14 cellular contexts compared by ENCODE assay signal in genomic region chr2:201237486-201238241, GRCh38. TPM values are rescaled to one million over a fixed set of nuclear protein-coding genes. Genes with fewer than 3 reads are reported as not detected.
DNase-seq lines count a peak whose midpoint lies in the region; ATAC-seq lines count a peak whose summit lies in the region.
"Had no signal": no experiment of that assay in that cellular context is flagged by ENCODE, and none has a peak within 500 bp of the region (broad histone marks: within the 10 kb centered on the region; RNA-seq: fewer than 3 reads in every experiment).

No MANE protein-coding gene starts in this region.

- peak overlapping the region; percentile 54 for H3K4me3 Mint-ChIP-seq in T-helper 1 cell treated with Interleukin-12 subunit alpha and Interleukin-12 subunit beta and Interleukin-4 antibody, amounts not matched to agents 30 μg/mL and 1 μg/mL, for 36 hours
- H3K4me3 Mint-ChIP-seq in activated CD4-positive, alpha-beta memory T cell treated with anti-CD3 and anti-CD28 coated beads, Interleukin-2, amount 10 ng/mL, durations not matched to agents 7 days and 5 days: peak overlapping the region; percentile 97
- peak overlapping the region in 5 of 8 donors; percentile 1 to 54 (median 12) for H3K4me3 Mint-ChIP-seq in naive B cell

- no peak for ATAC-seq in naive B cell (ENCODE audit: low read depth in 2 of 2)
- ATAC-seq in GM18519 (IDR thresholded peaks at IDR 0.05; ENCODE audit: low FRiP score, unreplicated experiment): no peak

- peak overlapping the region; percentile 19 for H3K27ac ChIP-seq in KOPT-K1 (ENCODE audit: low read depth, low read length, poor library complexity, severe bottlenecking)
- H3K27ac ChIP-seq: dorsolateral prefrontal cortex, SK-N-MC, testis had no signal

- peaks cover 18% of the 10 kb centered on the region for H3K9me3 Mint-ChIP-seq in T-helper 1 cell treated with Interleukin-12 subunit alpha and Interleukin-12 subunit beta and Interleukin-4 antibody, amounts not matched to agents 30 μg/mL and 1 μg/mL, for 36 hours
- H3K9me3 Mint-ChIP-seq in activated CD4-positive, alpha-beta memory T cell treated with anti-CD3 and anti-CD28 coated beads, Interleukin-2, amount 10 ng/mL, durations not matched to agents 7 days and 5 days: peaks cover 2% of the 10 kb centered on the region
- H3K9me3 Mint-ChIP-seq in naive B cell: no peaks in the 10 kb centered on the region

- no peaks in the 10 kb centered on the region for H3K27me3 Mint-ChIP-seq in T-helper 1 cell treated with Interleukin-12 subunit alpha and Interleukin-12 subunit beta and Interleukin-4 antibody, amounts not matched to agents 30 μg/mL and 1 μg/mL, for 36 hours (ENCODE audit: low read depth)
- no peaks in the 10 kb centered on the region for H3K27me3 Mint-ChIP-seq in activated CD4-positive, alpha-beta memory T cell treated with anti-CD3 and anti-CD28 coated beads, Interleukin-2, amount 10 ng/mL, durations not matched to agents 7 days and 5 days
- H3K27me3 Mint-ChIP-seq in naive B cell: no peaks in the 10 kb centered on the region

- POLR2A ChIA-PET in activated CD4-positive, alpha-beta memory T cell treated with anti-CD3 and anti-CD28 coated beads, Interleukin-2, amount 10 ng/mL, durations not matched to agents 7 days and 5 days (lab: Charles Lee): interaction anchor here (0.6 to 4.1 kb wide), 8 partner anchors 9 to 127 kb away, joined by 3 to 104 read pairs (median 6); partner anchors contain the start of genes CASP10 and CASP8

- H3K4me1 Mint-ChIP-seq in T-helper 1 cell treated with Interleukin-12 subunit alpha and Interleukin-12 subunit beta and Interleukin-4 antibody, amounts not matched to agents 30 μg/mL and 1 μg/mL, for 36 hours (ENCODE audit: low read depth): peaks cover 41% of the 10 kb centered on the region
- H3K4me1 Mint-ChIP-seq in activated CD4-positive, alpha-beta memory T cell treated with anti-CD3 and anti-CD28 coated beads, Interleukin-2, amount 10 ng/mL, durations not matched to agents 7 days and 5 days: peaks cover 45% of the 10 kb centered on the region
- peaks cover 54 to 81% (median 65%) of the 10 kb centered on the region in 3 donors for H3K4me1 Mint-ChIP-seq in naive B cell

- no peak for DNase-seq in T-helper 1 cell
- no peak for DNase-seq in activated CD4-positive, alpha-beta memory T cell treated with anti-CD3 and anti-CD28 coated beads, Interleukin-2, amount 10 ng/mL, durations not matched to agents 7 days and 5 days
- DNase-seq in naive B cell: no peak
- no peak for DNase-seq in superior temporal gyrus (ENCODE audit: extremely low spot score)
- DNase-seq in foreskin melanocyte: no peak
- DNase-seq: amniotic stem cell, dorsolateral prefrontal cortex, kidney, NCI-H1436 treated with DMSO at 0.1 percent for 48 hours, testis had no signal

- H3K36me3 ChIP-seq in KOPT-K1 (ENCODE audit: insufficient read depth, low read length): peaks cover 57% of the 10 kb centered on the region

- H3K36me3 Mint-ChIP-seq in T-helper 1 cell treated with Interleukin-12 subunit alpha and Interleukin-12 subunit beta and Interleukin-4 antibody, amounts not matched to agents 30 μg/mL and 1 μg/mL, for 36 hours (ENCODE audit: low read depth): peaks cover 59% of the 10 kb centered on the region
- peaks cover 75% of the 10 kb centered on the region for H3K36me3 Mint-ChIP-seq in activated CD4-positive, alpha-beta memory T cell treated with anti-CD3 and anti-CD28 coated beads, Interleukin-2, amount 10 ng/mL, durations not matched to agents 7 days and 5 days (ENCODE audit: low read depth)
- peaks cover 0 to 27% of the 10 kb centered on the region in 2 donors for H3K36me3 Mint-ChIP-seq in naive B cell

- peaks cover 26% of the 10 kb centered on the region for H3K9me3 ChIP-seq in KOPT-K1 (ENCODE audit: insufficient read depth, low read length, poor library complexity, severe bottlenecking)
- H3K9me3 ChIP-seq: testis had no signal

- CTCF ChIA-PET in activated CD4-positive, alpha-beta memory T cell treated with anti-CD3 and anti-CD28 coated beads, Interleukin-2, amount 10 ng/mL, durations not matched to agents 7 days and 5 days (lab: Charles Lee): interaction anchor here (0.7 to 3.9 kb wide), 10 partner anchors 20 to 234 kb away, joined by 3 to 51 read pairs (median 4); partner anchors contain the start of genes CASP10 and CASP8

- peak overlapping the region; percentile 85 for H3K27ac Mint-ChIP-seq in T-helper 1 cell treated with Interleukin-12 subunit alpha and Interleukin-12 subunit beta and Interleukin-4 antibody, amounts not matched to agents 30 μg/mL and 1 μg/mL, for 36 hours
- peak overlapping the region; percentile 97 for H3K27ac Mint-ChIP-seq in activated CD4-positive, alpha-beta memory T cell treated with anti-CD3 and anti-CD28 coated beads, Interleukin-2, amount 10 ng/mL, durations not matched to agents 7 days and 5 days
- peak overlapping the region; percentile 32 to 87 (median 75) for H3K27ac Mint-ChIP-seq in naive B cell

RNA-seq across cellular contexts. Expression of gene CASP8, which starts 22.7 kb away (rescaled TPM):
- 100 to 1,000 TPM in 1 of 2 experiments, 10 to 100 TPM in 1; 99.8 to 102 TPM for total RNA-seq in activated CD4-positive, alpha-beta memory T cell treated with anti-CD3 and anti-CD28 coated beads, Interleukin-2, amount 10 ng/mL, durations not matched to agents 7 days and 5 days
- 10 to 100 TPM; 16.7 to 49.6 (median 31.2) TPM for polyA plus RNA-seq in naive B cell (ENCODE audit: low read depth in 6 of 6)

RNA-seq across cellular contexts. Expression of gene CASP10, which starts 54.7 kb away (rescaled TPM):
- total RNA-seq in activated CD4-positive, alpha-beta memory T cell treated with anti-CD3 and anti-CD28 coated beads, Interleukin-2, amount 10 ng/mL, durations not matched to agents 7 days and 5 days: 10 to 100 TPM; 47.8 to 51.3 TPM
- 1 to 10 TPM; 2.7 to 8.1 (median 4.7) TPM for polyA plus RNA-seq in naive B cell (ENCODE audit: low read depth in 6 of 6)

Comparison
In these comparisons a context has a peak if more than half of its experiments do, and no peak if none do; other contexts are left out.
1. H3K4me3 Mint-ChIP-seq: peak in every context shown above with its lines; median percentile 97 in activated CD4-positive, alpha-beta memory T cell treated with anti-CD3 and anti-CD28 coated beads, Interleukin-2, amount 10 ng/mL, durations not matched to agents 7 days and 5 days; 54 in T-helper 1 cell treated with Interleukin-12 subunit alpha and Interleukin-12 subunit beta and Interleukin-4 antibody, amounts not matched to agents 30 μg/mL and 1 μg/mL, for 36 hours; 12 in naive B cell.